In the genomic region with DNA sequence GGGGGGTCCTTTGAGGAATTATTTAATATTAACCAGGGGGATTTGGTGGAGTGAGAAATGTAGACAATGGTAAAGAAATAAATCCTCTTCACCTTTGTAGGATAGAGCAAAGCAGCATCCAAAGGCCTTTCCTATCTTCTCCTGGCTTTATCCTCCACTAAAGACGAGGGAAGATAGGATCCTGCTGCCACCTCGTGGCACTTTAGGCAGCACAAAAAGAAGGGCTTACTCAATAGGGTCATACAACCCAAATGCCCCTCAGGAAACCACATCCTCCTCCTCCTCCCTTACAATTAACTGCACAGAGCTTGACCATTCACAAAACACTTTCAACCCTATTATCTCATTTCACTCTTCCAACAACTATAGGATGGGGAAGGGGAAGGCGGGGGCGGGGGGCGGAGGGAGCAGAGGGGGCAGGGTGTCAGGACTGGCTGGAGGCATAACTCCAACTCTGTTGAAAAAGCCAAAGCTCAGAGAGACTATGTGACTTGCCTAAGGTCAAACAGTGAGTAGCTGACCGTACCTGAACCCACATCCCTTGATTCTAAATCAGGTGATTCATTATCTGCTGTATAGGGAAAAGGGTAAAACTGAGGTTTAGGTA, we compare ENCODE assay signal across 9 cellular contexts. TPM values are rescaled to one million over a fixed set of nuclear protein-coding genes. Genes with fewer than 3 reads are reported as not detected.
A peak's percentile ranks its signal among the peaks of the same experiment; 100 is the strongest.
DNase-seq lines count a peak whose midpoint lies in the region; ATAC-seq, FAIRE-seq and TF ChIP-seq lines count a peak whose summit lies in the region.
"Had no signal": no experiment of that assay in that cellular context is flagged by ENCODE, and none has a peak within 500 bp of the region (broad histone marks: within the 10 kb centered on the region; RNA-seq: fewer than 3 reads in every experiment).

No MANE protein-coding gene starts in this region.

- TF ChIP-seq POLR2A in thyroid gland (IDR thresholded peaks at IDR 0.05), result no peak

- peak; percentile 69 for TF ChIP-seq RAD21 in Ishikawa (IDR thresholded peaks at IDR 0.05; ENCODE audit: low read depth)

- H3K4me1 Mint-ChIP-seq in CD4-positive, alpha-beta memory T cell, result no peaks in the 10 kb centered on the region

- TF ChIP-seq CTCF in DOHH2 (IDR thresholded peaks at IDR 0.05; ENCODE audit: low read depth, low read length, poor library complexity, severe bottlenecking), result peak; percentile 59
- TF ChIP-seq CTCF in thyroid gland (IDR thresholded peaks at IDR 0.05), result peak in 1 of 6 experiments; percentile 15

- no peak overlapping the region for H3K4me3 Mint-ChIP-seq in CD4-positive, alpha-beta memory T cell

- H3K4me3 ChIP-seq in DOHH2 (ENCODE audit: low read length) (no peak overlapping the region), right cardiac atrium (ENCODE audit: low read length) (no peak overlapping the region), thyroid gland (replicated peaks in 1 of 3) (no peak overlapping the region)
- no peak overlapping the region for H3K4me3 ChIP-seq in CD4-positive, alpha-beta memory T cell (ENCODE audit: low read length in 2 of 2)
- H3K4me3 ChIP-seq: SK-N-MC had no signal

- no peaks in the 10 kb centered on the region for H3K27me3 Mint-ChIP-seq in CD4-positive, alpha-beta memory T cell

- H3K9me3 Mint-ChIP-seq in CD4-positive, alpha-beta memory T cell, result peaks cover 0 to 14% (median 8%) of the 10 kb centered on the region in 8 donors

- no peaks in the 10 kb centered on the region for H3K9me3 ChIP-seq in DOHH2 (ENCODE audit: control insufficient read depth, insufficient read depth, low read length)
- no peaks in the 10 kb centered on the region for H3K9me3 ChIP-seq in right cardiac atrium (ENCODE audit: control insufficient read depth, low read length)
- H3K9me3 ChIP-seq in thyroid gland, result no peaks in the 10 kb centered on the region
- H3K9me3 ChIP-seq in CD4-positive, alpha-beta memory T cell (ENCODE audit: control insufficient read depth in 1 of 2, low read length in 2 of 2), result no peaks in the 10 kb centered on the region

- H3K4me1 ChIP-seq in DOHH2 (ENCODE audit: control insufficient read depth, low read length) (no peaks in the 10 kb centered on the region), right cardiac atrium (ENCODE audit: control insufficient read depth, insufficient read depth, low read length) (peaks cover 1% of the 10 kb centered on the region), thyroid gland (no peaks in the 10 kb centered on the region)
- H3K4me1 ChIP-seq in CD4-positive, alpha-beta memory T cell (ENCODE audit: insufficient read depth, low read length), result no peaks in the 10 kb centered on the region

- FAIRE-seq in TTC549 (lab: Jason Lieb, UNC), result peak; percentile 38

- H3F3A ChIP-seq in DOHH2 (ENCODE audit: control insufficient read depth, insufficient read depth), result no peaks in the 10 kb centered on the region

- WGBS in right cardiac atrium, result 44% methylated on average over 6 of the region's 6 CpGs
- WGBS in thyroid gland, 2 donors, result 46 to 55% methylated on average over 6 of the region's 6 CpGs

- H3K9me2 ChIP-seq in DOHH2 (replicated peaks; ENCODE audit: control insufficient read depth, low read length), result no peaks in the 10 kb centered on the region

- ATAC-seq in right cardiac atrium (peak; percentile 72 to 74), GM21381 (IDR thresholded peaks at IDR 0.05; ENCODE audit: unreplicated experiment) (no peak)

- POLR2A ChIA-PET in CD4-positive, alpha-beta memory T cell (lab: Charles Lee; ENCODE audit: partially characterized antibody), result no interaction called here

- peaks cover 0 to 8% of the 10 kb centered on the region in 2 donors for H3K36me3 Mint-ChIP-seq in CD4-positive, alpha-beta memory T cell

- H3K4me2 ChIP-seq in DOHH2 (ENCODE audit: low read length), result no peak overlapping the region

- intact Hi-C loops in right cardiac atrium (cut with DNase I) (loop anchor here in 1 of 4 donors (5.0 kb wide), 1 partner anchor 40 kb away; no protein-coding TSS in a partner anchor), thyroid gland (cut with DNase I) (no loop called here)
- intact Hi-C loops in CD4-positive, alpha-beta memory T cell (cut with micrococcal nuclease), result no loop called here

- H3K79me2 ChIP-seq in DOHH2 (ENCODE audit: control insufficient read depth, low read length), result no peaks in the 10 kb centered on the region

- peak overlapping the region in 1 of 7 donors; percentile 42 for H3K27ac Mint-ChIP-seq in CD4-positive, alpha-beta memory T cell

- TF ChIP-seq EP300 in Ishikawa (IDR thresholded peaks at IDR 0.05; ENCODE audit: borderline replicate concordance), result no peak

- DNase-seq in right cardiac atrium (peak in 1 of 3 donors; percentile 61), thyroid gland (peak; percentile 4 to 10), DMS79 treated with DMSO at 0.1 percent for 48 hours (lab: John Stamatoyannopoulos, UW) (no peak)
- no peak for DNase-seq in CD4-positive, alpha-beta memory T cell

- H4K20me1 ChIP-seq in DOHH2 (ENCODE audit: control insufficient read depth, insufficient read depth, low read depth, low read length), result no peaks in the 10 kb centered on the region

- CTCF ChIA-PET in CD4-positive, alpha-beta memory T cell (lab: Charles Lee; ENCODE audit: partially characterized antibody), result interaction anchor here (1.6 kb wide), 1 partner anchor 43 kb away, joined by 4 read pairs; no protein-coding TSS in a partner anchor

- H3K36me3 ChIP-seq in DOHH2 (ENCODE audit: control insufficient read depth, low read length) (no peaks in the 10 kb centered on the region), thyroid gland (no peaks in the 10 kb centered on the region)
- H3K36me3 ChIP-seq in CD4-positive, alpha-beta memory T cell (ENCODE audit: insufficient read depth, low read length), result no peaks in the 10 kb centered on the region

- H3K27ac ChIP-seq in DOHH2 (ENCODE audit: low read depth, low read length) (no peak overlapping the region), right cardiac atrium (ENCODE audit: low read length) (no peak overlapping the region), thyroid gland (no peak overlapping the region)
- no peak overlapping the region for H3K27ac ChIP-seq in CD4-positive, alpha-beta memory T cell (ENCODE audit: low read depth, low read length)
- H3K27ac ChIP-seq: SK-N-MC had no signal

- no peaks in the 10 kb centered on the region for H3K27me3 ChIP-seq in DOHH2 (ENCODE audit: control insufficient read depth, low read length)
- H3K27me3 ChIP-seq in right cardiac atrium (ENCODE audit: control insufficient read depth, insufficient read depth), result no peaks in the 10 kb centered on the region
- no peaks in the 10 kb centered on the region for H3K27me3 ChIP-seq in thyroid gland
- no peaks in the 10 kb centered on the region for H3K27me3 ChIP-seq in CD4-positive, alpha-beta memory T cell (ENCODE audit: insufficient read depth, low read length)

TF ChIP-seq in Ishikawa, 13 proteins besides CTCF, POLR2A, EP300 and RAD21:
- TF ChIP-seq YY1 (IDR thresholded peaks at IDR 0.05; ENCODE audit: low read depth), result no peak
- TF ChIP-seq TAF1 (IDR thresholded peaks at IDR 0.05; ENCODE audit: low read depth), result no peak
- no peak for TF ChIP-seq EGR1 (IDR thresholded peaks at IDR 0.05)
- TF ChIP-seq CEBPB (IDR thresholded peaks at IDR 0.05), result no peak
- TF ChIP-seq, protein P1, sequence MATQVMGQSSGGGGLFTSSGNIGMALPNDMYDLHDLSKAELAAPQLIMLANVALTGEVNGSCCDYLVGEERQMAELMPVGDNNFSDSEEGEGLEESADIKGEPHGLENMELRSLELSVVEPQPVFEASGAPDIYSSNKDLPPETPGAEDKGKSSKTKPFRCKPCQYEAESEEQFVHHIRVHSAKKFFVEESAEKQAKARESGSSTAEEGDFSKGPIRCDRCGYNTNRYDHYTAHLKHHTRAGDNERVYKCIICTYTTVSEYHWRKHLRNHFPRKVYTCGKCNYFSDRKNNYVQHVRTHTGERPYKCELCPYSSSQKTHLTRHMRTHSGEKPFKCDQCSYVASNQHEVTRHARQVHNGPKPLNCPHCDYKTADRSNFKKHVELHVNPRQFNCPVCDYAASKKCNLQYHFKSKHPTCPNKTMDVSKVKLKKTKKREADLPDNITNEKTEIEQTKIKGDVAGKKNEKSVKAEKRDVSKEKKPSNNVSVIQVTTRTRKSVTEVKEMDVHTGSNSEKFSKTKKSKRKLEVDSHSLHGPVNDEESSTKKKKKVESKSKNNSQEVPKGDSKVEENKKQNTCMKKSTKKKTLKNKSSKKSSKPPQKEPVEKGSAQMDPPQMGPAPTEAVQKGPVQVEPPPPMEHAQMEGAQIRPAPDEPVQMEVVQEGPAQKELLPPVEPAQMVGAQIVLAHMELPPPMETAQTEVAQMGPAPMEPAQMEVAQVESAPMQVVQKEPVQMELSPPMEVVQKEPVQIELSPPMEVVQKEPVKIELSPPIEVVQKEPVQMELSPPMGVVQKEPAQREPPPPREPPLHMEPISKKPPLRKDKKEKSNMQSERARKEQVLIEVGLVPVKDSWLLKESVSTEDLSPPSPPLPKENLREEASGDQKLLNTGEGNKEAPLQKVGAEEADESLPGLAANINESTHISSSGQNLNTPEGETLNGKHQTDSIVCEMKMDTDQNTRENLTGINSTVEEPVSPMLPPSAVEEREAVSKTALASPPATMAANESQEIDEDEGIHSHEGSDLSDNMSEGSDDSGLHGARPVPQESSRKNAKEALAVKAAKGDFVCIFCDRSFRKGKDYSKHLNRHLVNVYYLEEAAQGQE (IDR thresholded peaks at IDR 0.05; ENCODE audit: low read depth), result no peak
- no peak for TF ChIP-seq TCF12 (IDR thresholded peaks at IDR 0.05; ENCODE audit: low read depth)
- no peak for TF ChIP-seq TEAD4 (IDR thresholded peaks at IDR 0.05)
- no peak for TF ChIP-seq CREB1 (IDR thresholded peaks at IDR 0.05; ENCODE audit: low read depth)
- TF ChIP-seq, protein P2, sequence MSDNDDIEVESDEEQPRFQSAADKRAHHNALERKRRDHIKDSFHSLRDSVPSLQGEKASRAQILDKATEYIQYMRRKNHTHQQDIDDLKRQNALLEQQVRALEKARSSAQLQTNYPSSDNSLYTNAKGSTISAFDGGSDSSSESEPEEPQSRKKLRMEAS (IDR thresholded peaks at IDR 0.05), result no peak
TF ChIP-seq in Ishikawa: peak in this region for 0.

RNA-seq across cellular contexts. Expression of a gene that starts 45.4 kb away (rescaled TPM):
- total RNA-seq in right cardiac atrium (10 to 100 TPM; 11.1 to 14.5 (median 12.8) TPM), thyroid gland (10 to 100 TPM in 1 of 4 donors, 1 to 10 TPM in 1, under 1 TPM in 2; 0.39 to 11.7 (median 1.8) TPM)
- polyA plus RNA-seq in right cardiac atrium, result 13.1 TPM
- total RNA-seq in CD4-positive, alpha-beta memory T cell, result not detected
- polyA plus RNA-seq in CD4-positive, alpha-beta memory T cell, result under 1 TPM in 1 of 2 donors, not detected in 1; 0.23 TPM

Comparison
In these comparisons a context has a peak if more than half of its experiments do, and no peak if none do; other contexts are left out.
1. DNase-seq: peak in thyroid gland (2 of 2); none in CD4-positive, alpha-beta memory T cell (0 of 5) and DMS79 treated with DMSO at 0.1 percent for 48 hours (single experiment).